ENCODE assay signal across 33 cellular contexts in genomic region chr5:159836691-159837090, GRCh38.
"Had no signal": no experiment of that assay in that cellular context is flagged by ENCODE, and none has a peak within 500 bp of the region (broad histone marks: within the 10 kb centered on the region; RNA-seq: fewer than 3 reads in every experiment).

No MANE protein-coding gene starts in this region.

- H3K27me3 ChIP-seq: adrenal gland, body of pancreas, brain microvascular endothelial cell, breast epithelium had no signal

- ATAC-seq: activated CD8-positive, alpha-beta T cell treated with anti-CD3 and anti-CD28 coated beads for 36 hours; activated naive CD4-positive, alpha-beta T cell treated with anti-CD3 and anti-CD28 coated beads, Interleukin-2, amount 50 U/mL, for 72 hours; activated T-cell treated with anti-CD3 and anti-CD28 coated beads, Interleukin-2, amount 50 U/mL, for 4 hours; activated T-cell treated with anti-CD3 and anti-CD28 coated beads, Interleukin-2, amount 50 U/mL, for 72 hours; activated T-helper 17 cell treated with anti-CD3 and anti-CD28 coated beads, Interleukin-2, amount 50 U/mL, for 72 hours; body of pancreas had no signal

- H3K27ac ChIP-seq: adrenal gland, body of pancreas, brain microvascular endothelial cell, breast epithelium, VCaP had no signal

- DNase-seq: activated B cell treated with CpG ODN at 0.5 μM for 24 hours; activated CD4-positive, alpha-beta memory T cell treated with anti-CD3 and anti-CD28 coated beads for 36 hours; activated CD4-positive, alpha-beta T cell treated with anti-CD3 and anti-CD28 coated beads for 4 hours; activated CD4-positive, alpha-beta T cell treated with anti-CD3 and anti-CD28 coated beads, Interleukin-2, amount 10 ng/mL, durations not matched to agents 24 days and 14 days; activated CD4-positive, alpha-beta T cell treated with anti-CD3 and anti-CD28 coated beads, Interleukin-2, amount 50 U/mL, for 1 hour; activated CD4-positive, alpha-beta T cell treated with anti-CD3 and anti-CD28 coated beads, Interleukin-2, amount 50 U/mL, for 4 hours; activated CD4-positive, CD25-positive, alpha-beta regulatory T cell treated with anti-CD3 and anti-CD28 coated beads, Interleukin-2, amount 50 U/mL, for 72 hours; activated CD8-positive, alpha-beta memory T cell treated with anti-CD3 and anti-CD28 coated beads, Interleukin-2, amount 50 U/mL, for 4 hours; activated CD8-positive, alpha-beta T cell treated with anti-CD3 and anti-CD28 coated beads for 36 hours; activated effector memory CD4-positive, alpha-beta T cell treated with anti-CD3 and anti-CD28 coated beads, Interleukin-2, amount 50 U/mL, for 16 hours; activated gamma-delta T cell treated with Interleukin-2 at 50 U/mL for 16 hours; activated naive CD4-positive, alpha-beta T cell; activated naive CD4-positive, alpha-beta T cell treated with anti-CD3 and anti-CD28 coated beads for 36 hours; activated naive CD4-positive, alpha-beta T cell treated with anti-CD3 and anti-CD28 coated beads, Interleukin-2, amount 50 U/mL, for 16 hours; activated naive CD8-positive, alpha-beta T cell treated with anti-CD3 and anti-CD28 coated beads for 36 hours; activated T-cell treated with anti-CD3 and anti-CD28 coated beads for 4 hours; activated T-cell treated with anti-CD3 and anti-CD28 coated beads, Interleukin-2, amount 50 U/mL, for 1 hour; activated T-cell treated with anti-CD3 and anti-CD28 coated beads, Interleukin-2, amount 50 U/mL, for 4 hours; activated T-cell treated with anti-CD3 and anti-CD28 coated beads, Interleukin-2, amount 50 U/mL, for 72 hours; adrenal gland; amniotic stem cell; aorta; body of pancreas; brain microvascular endothelial cell; central memory CD4-positive, alpha-beta T cell; T-helper 2 cell; T-helper 9 cell had no signal

- FAIRE-seq: astrocyte, TTC549 had no signal

- H3K4me1 ChIP-seq: adrenal gland, body of pancreas, breast epithelium had no signal

- H3K4me3 ChIP-seq: adrenal gland, body of pancreas, breast epithelium had no signal

- H3K36me3 ChIP-seq: adrenal gland, brain microvascular endothelial cell, breast epithelium had no signal

- H3K9me3 ChIP-seq: adrenal gland, body of pancreas had no signal
